14 cellular contexts compared by ENCODE assay signal in the genomic region with DNA sequence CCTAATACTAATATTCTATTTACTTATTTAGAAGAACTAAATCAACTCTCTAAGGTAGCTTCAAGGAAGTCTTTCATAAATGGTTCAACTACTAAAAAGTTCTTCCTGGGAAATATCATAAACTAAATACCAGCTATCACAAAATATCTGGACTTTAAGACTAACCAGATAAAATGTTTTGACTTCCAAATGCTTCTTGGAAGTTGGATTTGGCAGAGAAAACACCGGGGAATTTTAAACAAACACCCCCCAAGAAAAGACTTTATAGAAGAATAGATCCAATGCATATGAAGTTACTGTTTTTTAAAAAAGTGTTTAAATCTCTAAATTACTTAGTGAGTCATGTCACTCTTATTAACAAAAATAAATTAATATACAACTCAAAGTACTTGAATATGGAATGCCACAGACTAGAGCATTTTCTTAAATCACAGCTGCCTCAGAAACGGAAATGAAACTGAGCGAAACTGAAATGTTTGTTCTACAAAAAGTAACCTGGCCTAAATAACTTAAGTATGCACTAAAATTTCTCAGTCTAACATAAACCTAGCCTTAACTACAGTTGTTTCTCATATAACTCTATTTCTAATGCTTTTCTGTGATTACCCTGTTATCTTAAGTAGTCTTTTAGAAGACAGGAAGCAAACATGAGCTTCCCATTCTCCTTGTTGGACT. TPM values are rescaled to one million over a fixed set of nuclear protein-coding genes. Genes with fewer than 3 reads are reported as not detected.
DNase-seq lines count a peak whose midpoint lies in the region; ATAC-seq, FAIRE-seq and TF ChIP-seq lines count a peak whose summit lies in the region.
"Had no signal": no experiment of that assay in that cellular context is flagged by ENCODE, and none has a peak within 500 bp of the region (broad histone marks: within the 10 kb centered on the region; RNA-seq: fewer than 3 reads in every experiment).

No MANE protein-coding gene starts in this region.

- H3K4me1 ChIP-seq in hepatocyte (ENCODE audit: insufficient read depth) (peaks cover 12% of the 10 kb centered on the region), suprapubic skin (peaks cover 52% of the 10 kb centered on the region)

- H3K79me2 ChIP-seq in hepatocyte, result peaks cover 100% of the 10 kb centered on the region

- TF ChIP-seq CTCF in hepatocyte (IDR thresholded peaks at IDR 0.05; ENCODE audit: poor library complexity) (no peak), natural killer cell (IDR thresholded peaks at IDR 0.05) (no peak), suprapubic skin (IDR thresholded peaks at IDR 0.05) (no peak)

- peak overlapping the region; percentile 42 for H3K4me2 ChIP-seq in hepatocyte

- H3K9me3 Mint-ChIP-seq in natural killer cell, result no peaks in the 10 kb centered on the region
- H3K9me3 Mint-ChIP-seq: activated CD4-positive, alpha-beta memory T cell treated with anti-CD3 and anti-CD28 coated beads for 36 hours; activated naive CD8-positive, alpha-beta T cell treated with anti-CD3 and anti-CD28 coated beads, Interleukin-2, amount 50 U/mL, for 24 hours had no signal

- 57% methylated on average over 3 of the region's 3 CpGs for WGBS in hepatocyte (ENCODE audit: low lambda C conversion rate, missing lambda C conversion rate)
- WGBS in suprapubic skin, result 61% methylated on average over 3 of the region's 3 CpGs

- H2AFZ ChIP-seq in hepatocyte, result no peak overlapping the region

- no peak for TF ChIP-seq EP300 in suprapubic skin (IDR thresholded peaks at IDR 0.05)

- H3K27ac ChIP-seq in hepatocyte (peak overlapping the region; percentile 26), suprapubic skin (no peak overlapping the region)
- H3K27ac ChIP-seq: ovary, SK-N-MC had no signal

- TF ChIP-seq POLR2A in GM12891 (IDR thresholded peaks at IDR 0.05; ENCODE audit: low read depth, low read length), result no peak
- TF ChIP-seq POLR2A in suprapubic skin (IDR thresholded peaks at IDR 0.05), result no peak

- H3K36me3 ChIP-seq in hepatocyte (replicated peaks; ENCODE audit: insufficient read depth, low read depth) (no peaks in the 10 kb centered on the region), suprapubic skin (no peaks in the 10 kb centered on the region)
- H3K36me3 ChIP-seq: ovary had no signal

- H3K36me3 Mint-ChIP-seq in natural killer cell, result no peaks in the 10 kb centered on the region
- H3K36me3 Mint-ChIP-seq: activated CD4-positive, alpha-beta memory T cell treated with anti-CD3 and anti-CD28 coated beads for 36 hours had no signal

- no peaks in the 10 kb centered on the region for H3K9me2 ChIP-seq in hepatocyte (replicated peaks; ENCODE audit: insufficient read depth)

- peaks cover 95% of the 10 kb centered on the region for H4K20me1 ChIP-seq in hepatocyte (ENCODE audit: insufficient read depth, poor library complexity, severe bottlenecking)

- no peak overlapping the region for H3K4me3 Mint-ChIP-seq in natural killer cell
- H3K4me3 Mint-ChIP-seq: activated CD4-positive, alpha-beta memory T cell treated with anti-CD3 and anti-CD28 coated beads for 36 hours; activated naive CD8-positive, alpha-beta T cell treated with anti-CD3 and anti-CD28 coated beads, Interleukin-2, amount 50 U/mL, for 24 hours had no signal

- peaks cover 7% of the 10 kb centered on the region in 2 donors for H3K4me1 Mint-ChIP-seq in natural killer cell

- H3K27me3 ChIP-seq in hepatocyte (no peaks in the 10 kb centered on the region), suprapubic skin (no peaks in the 10 kb centered on the region)
- H3K27me3 ChIP-seq: ovary had no signal

- H3K4me3 ChIP-seq in hepatocyte (no peak overlapping the region), suprapubic skin (no peak overlapping the region)
- H3K4me3 ChIP-seq: ovary, SK-N-MC had no signal

- ATAC-seq in GM21576 (IDR thresholded peaks at IDR 0.05; ENCODE audit: unreplicated experiment) (peak; percentile 58), HG03565 (IDR thresholded peaks at IDR 0.05; ENCODE audit: unreplicated experiment) (peak; percentile 53), natural killer cell (no peak)
- ATAC-seq: activated naive CD8-positive, alpha-beta T cell treated with anti-CD3 and anti-CD28 coated beads, Interleukin-2, amount 50 U/mL, for 24 hours had no signal

- H3K27ac Mint-ChIP-seq in natural killer cell, result no peak overlapping the region
- H3K27ac Mint-ChIP-seq: activated CD4-positive, alpha-beta memory T cell treated with anti-CD3 and anti-CD28 coated beads for 36 hours; activated naive CD8-positive, alpha-beta T cell treated with anti-CD3 and anti-CD28 coated beads, Interleukin-2, amount 50 U/mL, for 24 hours had no signal

- peaks cover 16 to 33% of the 10 kb centered on the region in 2 donors for H3K27me3 Mint-ChIP-seq in natural killer cell (ENCODE audit: low read depth in 2 of 2)

- intact Hi-C loops in natural killer cell (cut with micrococcal nuclease), result loop anchor here (10.0 kb wide), 1 partner anchor 494 kb away; no protein-coding TSS in a partner anchor

- FAIRE-seq in GM12891 (lab: Jason Lieb, UNC), result peak; percentile 48

- DNase-seq in GM12891 (ENCODE audit: insufficient read length, low spot score) (no peak), hepatocyte (ENCODE audit: low spot score) (no peak), NCI-H526 (lab: John Stamatoyannopoulos, UW) (no peak), AG08395 (ENCODE audit: low spot score) (no peak), natural killer cell (no peak), suprapubic skin (ENCODE audit: low spot score in 2 of 2) (no peak)
- DNase-seq: activated CD4-positive, alpha-beta memory T cell treated with anti-CD3 and anti-CD28 coated beads for 36 hours; activated naive CD8-positive, alpha-beta T cell treated with anti-CD3 and anti-CD28 coated beads, Interleukin-2, amount 50 U/mL, for 24 hours; kidney glomerular epithelial cell; NCI-H2171; ovary had no signal

- H3K9me3 ChIP-seq in hepatocyte (ENCODE audit: low read depth) (no peaks in the 10 kb centered on the region), suprapubic skin (no peaks in the 10 kb centered on the region)
- H3K9me3 ChIP-seq: ovary had no signal

TF ChIP-seq in GM12891, 5 proteins besides CTCF, POLR2A, EP300 and RAD21:
- TF ChIP-seq PAX5 (IDR thresholded peaks at IDR 0.05; ENCODE audit: insufficient read depth, low read length, severe bottlenecking) (no peak), SPI1 (IDR thresholded peaks at IDR 0.05; ENCODE audit: low read depth, low read length) (peak; percentile 83), POLR2AphosphoS5 (IDR thresholded peaks at IDR 0.05; ENCODE audit: low read depth, low read length) (no peak), POU2F2 (IDR thresholded peaks at IDR 0.05; ENCODE audit: low read depth, low read length) (no peak), TAF1 (IDR thresholded peaks at IDR 0.05; ENCODE audit: low read depth, low read length) (no peak)
TF ChIP-seq in GM12891: peak in this region for 1.

RNA-seq across cellular contexts. Expression of a gene that starts 6.8 kb away (rescaled TPM):
- polyA plus RNA-seq in GM12891 (2012; ENCODE audit: low read depth, missing spikeins), result 0.08 TPM
- total RNA-seq in hepatocyte, result 76.1 and 87.4 TPM in 2 replicates
- polyA plus RNA-seq in hepatocyte, result 11.9 and 14.5 TPM in 2 replicates
- 10 to 100 TPM in 1 of 3 donors, 1 to 10 TPM in 2; 1.9 to 10.8 (median 4.8) TPM for total RNA-seq in natural killer cell
- total RNA-seq in suprapubic skin, result 10 to 100 TPM; 24.5 to 89.1 (median 48.5) TPM

Comparison
In these comparisons a context has a peak if more than half of its experiments do, and no peak if none do; other contexts are left out.
1. ATAC-seq: peak in GM21576 (single experiment) and HG03565 (single experiment); none in natural killer cell (0 of 3).